18 cellular contexts compared by ENCODE assay signal in genomic region chr18:46621871-46622270, GRCh38. TPM values are rescaled to one million over a fixed set of nuclear protein-coding genes. Genes with fewer than 3 reads are reported as not detected.
"Had no signal": no experiment of that assay in that cellular context is flagged by ENCODE, and none has a peak within 500 bp of the region (broad histone marks: within the 10 kb centered on the region; RNA-seq: fewer than 3 reads in every experiment).

No MANE protein-coding gene starts in this region.

- ATAC-seq: left lobe of liver; stimulated activated memory B cell treated with anti-CD40 and anti-IgM and Interleukin-4, amounts not matched to agents 10 μg/mL and 1 μg/mL and 100 μg/mL, for 72 hours had no signal

- H3K9me3 Mint-ChIP-seq: activated naive CD4-positive, alpha-beta T cell treated with anti-CD3 and anti-CD28 coated beads, Interleukin-2, amount 50 U/mL, for 24 hours; activated T-cell treated with anti-CD3 and anti-CD28 coated beads, Interleukin-2, amount 50 U/mL, for 24 hours; naive B cell; stimulated activated memory B cell treated with anti-CD40 and anti-IgM and Interleukin-4, amounts not matched to agents 10 μg/mL and 1 μg/mL and 100 μg/mL, for 72 hours; T-helper 2 cell treated with Interferon-gamma antibody and Interleukin-4, amounts not matched to agents 5 μg/mL and 100 μg/mL, for 36 hours had no signal

- DNase-seq: activated CD4-positive, alpha-beta T cell treated with anti-CD3 and anti-CD28 coated beads, Interleukin-2, amount 50 U/mL, for 1 hour; activated CD4-positive, CD25-positive, alpha-beta regulatory T cell; activated T-cell treated with anti-CD3 and anti-CD28 coated beads, Interleukin-2, amount 50 U/mL, for 24 hours; amniotic stem cell; esophagus squamous epithelium; islet precursor cell; mammary epithelial cell; naive B cell; stimulated activated CD4-positive, alpha-beta T cell treated with anti-CD3 and anti-CD28 coated beads, Interleukin-2, amount 100 ng/mL, for 48 hours; tibial artery; uterus had no signal

- H3K27me3 Mint-ChIP-seq: activated naive CD4-positive, alpha-beta T cell treated with anti-CD3 and anti-CD28 coated beads, Interleukin-2, amount 50 U/mL, for 24 hours; activated T-cell treated with anti-CD3 and anti-CD28 coated beads, Interleukin-2, amount 50 U/mL, for 24 hours had no signal

- H3K27ac ChIP-seq: esophagus squamous epithelium, hepatocyte, tibial artery, uterus had no signal

- H3K4me1 Mint-ChIP-seq: stimulated activated memory B cell treated with anti-CD40 and anti-IgM and Interleukin-4, amounts not matched to agents 10 μg/mL and 1 μg/mL and 100 μg/mL, for 72 hours had no signal

- H3K4me3 Mint-ChIP-seq: activated naive CD4-positive, alpha-beta T cell treated with anti-CD3 and anti-CD28 coated beads, Interleukin-2, amount 50 U/mL, for 24 hours; activated T-cell treated with anti-CD3 and anti-CD28 coated beads, Interleukin-2, amount 50 U/mL, for 24 hours; naive B cell; stimulated activated memory B cell treated with anti-CD40 and anti-IgM and Interleukin-4, amounts not matched to agents 10 μg/mL and 1 μg/mL and 100 μg/mL, for 72 hours; T-helper 2 cell treated with Interferon-gamma antibody and Interleukin-4, amounts not matched to agents 5 μg/mL and 100 μg/mL, for 36 hours had no signal

- H3K27me3 ChIP-seq: esophagus squamous epithelium, hepatocyte, uterus had no signal

- H3K27ac Mint-ChIP-seq: activated naive CD4-positive, alpha-beta T cell treated with anti-CD3 and anti-CD28 coated beads, Interleukin-2, amount 50 U/mL, for 24 hours; naive B cell; stimulated activated memory B cell treated with anti-CD40 and anti-IgM and Interleukin-4, amounts not matched to agents 10 μg/mL and 1 μg/mL and 100 μg/mL, for 72 hours; T-helper 2 cell treated with Interferon-gamma antibody and Interleukin-4, amounts not matched to agents 5 μg/mL and 100 μg/mL, for 36 hours had no signal

- H3K4me3 ChIP-seq: esophagus squamous epithelium, hepatocyte, tibial artery, uterus had no signal

- H3K36me3 Mint-ChIP-seq: activated naive CD4-positive, alpha-beta T cell treated with anti-CD3 and anti-CD28 coated beads, Interleukin-2, amount 50 U/mL, for 24 hours; naive B cell; stimulated activated memory B cell treated with anti-CD40 and anti-IgM and Interleukin-4, amounts not matched to agents 10 μg/mL and 1 μg/mL and 100 μg/mL, for 72 hours had no signal

- H3K9me3 ChIP-seq: esophagus squamous epithelium, tibial artery, uterus had no signal

- H3K4me1 ChIP-seq: uterus had no signal

- H3K79me2 ChIP-seq: hepatocyte had no signal

- H3K4me2 ChIP-seq: hepatocyte had no signal

- H2AFZ ChIP-seq: hepatocyte had no signal

- H3K36me3 ChIP-seq: esophagus squamous epithelium, tibial artery, uterus had no signal

RNA-seq across cellular contexts. Expression of gene LOXHD1, which starts 35.1 kb away (rescaled TPM):
- total RNA-seq: fibroblast of villous mesenchyme, glomerular endothelial cell, hepatocyte, left lobe of liver, mammary epithelial cell had no signal
- polyA plus RNA-seq: hepatocyte, mammary epithelial cell had no signal
